Comparison of ENCODE assay signal across 1 cellular context in the genomic region with DNA sequence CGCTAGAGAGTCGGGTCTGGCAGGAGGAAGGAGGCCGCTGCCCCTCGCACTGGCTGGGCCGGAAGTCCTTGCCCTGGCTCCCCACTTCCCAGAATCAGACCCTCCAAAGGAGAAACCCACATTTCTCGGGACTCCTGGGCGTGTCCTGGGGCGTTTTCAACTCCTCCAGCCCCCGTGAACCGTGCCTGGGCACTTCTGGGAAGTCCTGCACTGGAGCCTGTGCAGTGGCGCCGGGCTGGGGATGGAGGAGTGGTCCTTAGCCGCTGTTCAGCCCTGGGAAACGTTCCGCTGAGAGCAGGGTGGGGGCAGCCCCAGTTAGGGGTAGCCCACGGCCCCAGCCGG.
TF ChIP-seq lines count a peak whose summit lies in the region.

No MANE protein-coding gene starts in this region.

TF ChIP-seq in H1, 55 proteins besides CTCF, POLR2A, EP300 and RAD21:
- TF ChIP-seq CREB1 (IDR thresholded peaks at IDR 0.05), result no peak
- peak; percentile 58 for TF ChIP-seq RNF2 (IDR thresholded peaks at IDR 0.05; ENCODE audit: borderline replicate concordance, low read depth, low read length, missing control alignments, poor library complexity, severe bottlenecking)
